12 cellular contexts compared by ENCODE assay signal in the genomic region with DNA sequence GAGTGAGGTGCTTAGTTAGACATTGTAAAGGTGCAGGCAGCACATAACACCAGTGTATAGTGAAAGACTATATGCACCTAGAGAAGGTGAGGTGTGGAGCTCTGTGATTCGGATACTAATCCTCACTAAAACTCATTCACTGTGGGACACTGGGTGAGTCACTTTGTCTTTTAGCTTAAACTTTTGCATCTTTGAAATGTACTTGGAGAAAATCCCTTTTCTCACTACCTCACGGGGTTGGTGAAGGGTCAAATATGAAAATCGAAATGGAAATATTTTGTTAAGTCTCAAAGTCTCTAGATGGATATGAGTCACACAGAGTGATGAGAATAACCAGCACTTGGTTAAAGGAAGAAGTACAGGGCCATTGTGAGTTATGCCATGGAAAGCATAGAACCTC. TPM values are rescaled to one million over a fixed set of nuclear protein-coding genes. Genes with fewer than 3 reads are reported as not detected.
A peak's percentile ranks its signal among the peaks of the same experiment; 100 is the strongest.
DNase-seq lines count a peak whose midpoint lies in the region; ATAC-seq and FAIRE-seq lines count a peak whose summit lies in the region.
"Had no signal": no experiment of that assay in that cellular context is flagged by ENCODE, and none has a peak within 500 bp of the region (broad histone marks: within the 10 kb centered on the region; RNA-seq: fewer than 3 reads in every experiment).

No MANE protein-coding gene starts in this region.

- ATAC-seq in GM21360 (IDR thresholded peaks at IDR 0.05; ENCODE audit: unreplicated experiment), result peak; percentile 74
- ATAC-seq in HG03103 (IDR thresholded peaks at IDR 0.05; ENCODE audit: low read depth, unreplicated experiment), result peak; percentile 66
- ATAC-seq: gastrocnemius medialis had no signal

- no peak overlapping the region for H3K27ac Mint-ChIP-seq in activated CD4-positive, alpha-beta memory T cell treated with anti-CD3 and anti-CD28 coated beads, Interleukin-2, amount 10 ng/mL, durations not matched to agents 7 days and 5 days

- POLR2A ChIA-PET in activated CD4-positive, alpha-beta memory T cell treated with anti-CD3 and anti-CD28 coated beads, Interleukin-2, amount 10 ng/mL, durations not matched to agents 7 days and 5 days (lab: Charles Lee), result interaction anchor here (1.8 kb wide), 1 partner anchor 49 kb away, joined by 7 read pairs; no protein-coding TSS in a partner anchor

- CTCF ChIA-PET in activated CD4-positive, alpha-beta memory T cell treated with anti-CD3 and anti-CD28 coated beads, Interleukin-2, amount 10 ng/mL, durations not matched to agents 7 days and 5 days (lab: Charles Lee), result no interaction called here

- peaks cover 52% of the 10 kb centered on the region for H3K36me3 Mint-ChIP-seq in activated CD4-positive, alpha-beta memory T cell treated with anti-CD3 and anti-CD28 coated beads, Interleukin-2, amount 10 ng/mL, durations not matched to agents 7 days and 5 days (ENCODE audit: low read depth)

- H3K4me3 Mint-ChIP-seq in activated CD4-positive, alpha-beta memory T cell treated with anti-CD3 and anti-CD28 coated beads, Interleukin-2, amount 10 ng/mL, durations not matched to agents 7 days and 5 days, result no peak overlapping the region

- peaks cover 2% of the 10 kb centered on the region for H3K9me3 Mint-ChIP-seq in activated CD4-positive, alpha-beta memory T cell treated with anti-CD3 and anti-CD28 coated beads, Interleukin-2, amount 10 ng/mL, durations not matched to agents 7 days and 5 days

- H3K27me3 Mint-ChIP-seq in activated CD4-positive, alpha-beta memory T cell treated with anti-CD3 and anti-CD28 coated beads, Interleukin-2, amount 10 ng/mL, durations not matched to agents 7 days and 5 days, result no peaks in the 10 kb centered on the region

- DNase-seq in GM18507 (ENCODE audit: extremely low spot score, insufficient read length, low read depth), result no peak
- DNase-seq in dermis blood vessel endothelial cell, result peak; percentile 10
- DNase-seq in AG08395 (ENCODE audit: low spot score), result no peak
- no peak for DNase-seq in activated CD4-positive, alpha-beta memory T cell treated with anti-CD3 and anti-CD28 coated beads, Interleukin-2, amount 10 ng/mL, durations not matched to agents 7 days and 5 days
- DNase-seq in kidney tubule cell (ENCODE audit: low spot score), result no peak
- DNase-seq in HK-2 (ENCODE audit: unreplicated experiment), result no peak
- DNase-seq: DND-41; gastrocnemius medialis; stimulated activated CD4-positive, alpha-beta T cell treated with anti-CD3 and anti-CD28 coated beads, Interleukin-4, amount 100 ng/mL, for 4 hours; SW 1271 had no signal

- FAIRE-seq in GM18507 (lab: Jason Lieb, UNC), result peak; percentile 76

- H3K4me1 Mint-ChIP-seq in activated CD4-positive, alpha-beta memory T cell treated with anti-CD3 and anti-CD28 coated beads, Interleukin-2, amount 10 ng/mL, durations not matched to agents 7 days and 5 days, result peaks cover 49% of the 10 kb centered on the region

RNA-seq across cellular contexts. Expression of gene MDFIC, which starts 38.0 kb away (rescaled TPM):
- total RNA-seq in dermis blood vessel endothelial cell, result 69.1 and 78.2 TPM in 2 replicates
- total RNA-seq in activated CD4-positive, alpha-beta memory T cell treated with anti-CD3 and anti-CD28 coated beads, Interleukin-2, amount 10 ng/mL, durations not matched to agents 7 days and 5 days, result 10 to 100 TPM; 85.8 to 90.7 TPM
